12 cellular contexts compared by ENCODE assay signal in genomic region chr22:33299245-33299956, GRCh38.
DNase-seq lines count a peak whose midpoint lies in the region; ATAC-seq and TF ChIP-seq lines count a peak whose summit lies in the region.
"Had no signal": no experiment of that assay in that cellular context is flagged by ENCODE, and none has a peak within 500 bp of the region (broad histone marks: within the 10 kb centered on the region; RNA-seq: fewer than 3 reads in every experiment).

No MANE protein-coding gene starts in this region.

- H3K27ac Mint-ChIP-seq in activated naive CD8-positive, alpha-beta T cell treated with anti-CD3 and anti-CD28 coated beads for 36 hours = peak overlapping the region; percentile 63
- H3K27ac Mint-ChIP-seq in CD4-positive, alpha-beta memory T cell = no peak overlapping the region

- no peaks in the 10 kb centered on the region for H3K36me3 ChIP-seq in GM06990 (ENCODE audit: control insufficient read depth, insufficient read depth, low read length)
- H3K36me3 ChIP-seq in CD4-positive, alpha-beta memory T cell (ENCODE audit: insufficient read depth, low read length) = no peaks in the 10 kb centered on the region

- H3K4me3 ChIP-seq in GM06990 (replicated peaks; ENCODE audit: low read depth, low read length) = no peak overlapping the region
- no peak overlapping the region for H3K4me3 ChIP-seq in CD4-positive, alpha-beta memory T cell (ENCODE audit: low read length in 2 of 2)

- ATAC-seq in GM19452 (IDR thresholded peaks at IDR 0.05; ENCODE audit: unreplicated experiment) (peak; percentile 85), HG03139 (IDR thresholded peaks at IDR 0.05; ENCODE audit: unreplicated experiment) (peak; percentile 88), left ventricle myocardium superior (no peak)
- ATAC-seq: activated T-cell treated with anti-CD3 and anti-CD28 coated beads, Interleukin-2, amount 50 U/mL, for 4 hours had no signal

- TF ChIP-seq CTCF in GM06990 (IDR thresholded peaks at IDR 0.05; ENCODE audit: insufficient read depth, low read length, poor library complexity, severe bottlenecking) = peak; percentile 16

- CTCF ChIA-PET in CD4-positive, alpha-beta memory T cell (lab: Charles Lee; ENCODE audit: partially characterized antibody) = interaction anchor here (1.0 to 1.2 kb wide), 2 partner anchors 9 to 1731 kb away, joined by 3 read pairs; no protein-coding TSS in a partner anchor

- H3K27me3 ChIP-seq in GM06990 (replicated peaks; ENCODE audit: control insufficient read depth, insufficient read depth, low read length) = no peaks in the 10 kb centered on the region
- H3K27me3 ChIP-seq in CD4-positive, alpha-beta memory T cell (ENCODE audit: insufficient read depth, low read length) = no peaks in the 10 kb centered on the region

- POLR2A ChIA-PET in CD4-positive, alpha-beta memory T cell (lab: Charles Lee; ENCODE audit: partially characterized antibody) = no interaction called here

- intact Hi-C loops in left ventricle myocardium superior (cut with micrococcal nuclease) = no loop called here
- intact Hi-C loops in CD4-positive, alpha-beta memory T cell (cut with micrococcal nuclease) = no loop called here

- H3K27ac ChIP-seq in CD4-positive, alpha-beta memory T cell (ENCODE audit: low read depth, low read length) = no peak overlapping the region

- no peaks in the 10 kb centered on the region for H3K4me1 Mint-ChIP-seq in activated naive CD8-positive, alpha-beta T cell treated with anti-CD3 and anti-CD28 coated beads for 36 hours
- no peaks in the 10 kb centered on the region for H3K4me1 Mint-ChIP-seq in CD4-positive, alpha-beta memory T cell

- no peaks in the 10 kb centered on the region for H3K9me3 ChIP-seq in CD4-positive, alpha-beta memory T cell (ENCODE audit: control insufficient read depth in 1 of 2, low read length in 2 of 2)

- H3K36me3 Mint-ChIP-seq in activated naive CD8-positive, alpha-beta T cell treated with anti-CD3 and anti-CD28 coated beads for 36 hours = no peaks in the 10 kb centered on the region
- no peaks in the 10 kb centered on the region for H3K36me3 Mint-ChIP-seq in CD4-positive, alpha-beta memory T cell

- H3K4me3 Mint-ChIP-seq in activated naive CD8-positive, alpha-beta T cell treated with anti-CD3 and anti-CD28 coated beads for 36 hours = no peak overlapping the region
- no peak overlapping the region for H3K4me3 Mint-ChIP-seq in CD4-positive, alpha-beta memory T cell
- H3K4me3 Mint-ChIP-seq: activated T-cell treated with anti-CD3 and anti-CD28 coated beads, Interleukin-2, amount 50 U/mL, for 4 hours had no signal

- DNase-seq in GM06990 (ENCODE audit: extremely low read depth, insufficient read length) (peak; percentile 78), SHP77 (lab: John Stamatoyannopoulos, UW) (no peak), mucosa of gallbladder (ENCODE audit: low spot score) (no peak), left ventricle myocardium superior (no peak)
- no peak for DNase-seq in activated naive CD8-positive, alpha-beta T cell treated with anti-CD3 and anti-CD28 coated beads for 36 hours
- DNase-seq in CD4-positive, alpha-beta memory T cell = no peak
- DNase-seq: activated T-cell treated with anti-CD3 and anti-CD28 coated beads, Interleukin-2, amount 50 U/mL, for 4 hours; DND-41; foreskin fibroblast; NCI-H2107 had no signal

- H3K9me3 Mint-ChIP-seq in activated naive CD8-positive, alpha-beta T cell treated with anti-CD3 and anti-CD28 coated beads for 36 hours = no peaks in the 10 kb centered on the region
- H3K9me3 Mint-ChIP-seq in CD4-positive, alpha-beta memory T cell = peaks cover 0 to 3% (median 0%) of the 10 kb centered on the region in 8 donors
- H3K9me3 Mint-ChIP-seq: activated T-cell treated with anti-CD3 and anti-CD28 coated beads, Interleukin-2, amount 50 U/mL, for 4 hours had no signal

- H3K27me3 Mint-ChIP-seq in activated naive CD8-positive, alpha-beta T cell treated with anti-CD3 and anti-CD28 coated beads for 36 hours = peaks cover 5% of the 10 kb centered on the region
- no peaks in the 10 kb centered on the region for H3K27me3 Mint-ChIP-seq in CD4-positive, alpha-beta memory T cell

- no peaks in the 10 kb centered on the region for H3K4me1 ChIP-seq in CD4-positive, alpha-beta memory T cell (ENCODE audit: insufficient read depth, low read length)
